ENCODE assay signal across 16 cellular contexts in the genomic region with DNA sequence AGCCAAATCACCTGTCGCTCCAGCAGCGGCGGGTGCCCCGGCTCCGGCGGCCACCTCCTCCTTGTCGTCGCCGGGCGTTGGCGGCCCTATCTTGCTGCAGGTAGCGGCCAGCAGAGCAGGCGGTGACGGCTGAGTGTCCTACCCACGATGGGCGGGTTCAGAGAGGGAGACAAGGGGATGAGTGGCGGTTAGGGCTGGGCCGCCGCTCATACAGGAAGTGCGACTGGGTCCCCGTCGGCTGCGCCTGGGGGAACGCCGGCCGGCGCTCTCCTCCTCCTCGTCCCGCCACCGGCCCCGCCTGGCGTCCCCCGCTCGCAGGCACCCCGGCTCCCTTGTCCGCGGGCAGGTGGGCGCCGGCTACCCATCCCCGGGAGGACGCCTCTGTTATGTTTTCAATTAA.
"Had no signal": no experiment of that assay in that cellular context is flagged by ENCODE, and none has a peak within 500 bp of the region (broad histone marks: within the 10 kb centered on the region; RNA-seq: fewer than 3 reads in every experiment).

No MANE protein-coding gene starts in this region.

- H3K27ac ChIP-seq: adrenal gland, gastrocnemius medialis, heart left ventricle, neural progenitor cell, ovary, VCaP had no signal

- H3K9me3 ChIP-seq: adrenal gland, gastrocnemius medialis, ovary had no signal

- H3K4me3 ChIP-seq: adrenal gland, gastrocnemius medialis, heart left ventricle, neural progenitor cell, ovary had no signal

- DNase-seq: activated CD4-positive, alpha-beta memory T cell treated with anti-CD3 and anti-CD28 coated beads for 36 hours; activated CD8-positive, alpha-beta memory T cell treated with anti-CD3 and anti-CD28 coated beads, Interleukin-2, amount 10 ng/mL, durations not matched to agents 7 days and 5 days; activated T-cell treated with anti-CD3 and anti-CD28 coated beads, Interleukin-2, amount 50 U/mL, for 1 hour; adrenal gland; erythroblast; gastrocnemius medialis; heart left ventricle; mammary epithelial cell; naive B cell; ovary; stimulated activated CD4-positive, alpha-beta T cell treated with anti-CD3 and anti-CD28 coated beads, Interleukin-2, amount 100 ng/mL, for 48 hours; stimulated activated naive B cell treated with anti-CD40 and anti-IgM and Interleukin-4, amounts not matched to agents 10 μg/mL and 1 μg/mL and 100 μg/mL, for 72 hours; substantia nigra; T-helper 1 cell had no signal

- H3K4me1 ChIP-seq: adrenal gland, gastrocnemius medialis, heart left ventricle, neural progenitor cell had no signal

- ATAC-seq: activated CD8-positive, alpha-beta memory T cell treated with anti-CD3 and anti-CD28 coated beads, Interleukin-2, amount 10 ng/mL, durations not matched to agents 7 days and 5 days; gastrocnemius medialis; heart left ventricle; stimulated activated naive B cell treated with anti-CD40 and anti-IgM and Interleukin-4, amounts not matched to agents 10 μg/mL and 1 μg/mL and 100 μg/mL, for 72 hours had no signal

- H3K36me3 ChIP-seq: adrenal gland, gastrocnemius medialis, heart left ventricle, neural progenitor cell, ovary had no signal

- H3K27me3 ChIP-seq: adrenal gland, gastrocnemius medialis, heart left ventricle, neural progenitor cell, ovary had no signal
